Comparison of ENCODE assay signal across 7 cellular contexts in the genomic region with DNA sequence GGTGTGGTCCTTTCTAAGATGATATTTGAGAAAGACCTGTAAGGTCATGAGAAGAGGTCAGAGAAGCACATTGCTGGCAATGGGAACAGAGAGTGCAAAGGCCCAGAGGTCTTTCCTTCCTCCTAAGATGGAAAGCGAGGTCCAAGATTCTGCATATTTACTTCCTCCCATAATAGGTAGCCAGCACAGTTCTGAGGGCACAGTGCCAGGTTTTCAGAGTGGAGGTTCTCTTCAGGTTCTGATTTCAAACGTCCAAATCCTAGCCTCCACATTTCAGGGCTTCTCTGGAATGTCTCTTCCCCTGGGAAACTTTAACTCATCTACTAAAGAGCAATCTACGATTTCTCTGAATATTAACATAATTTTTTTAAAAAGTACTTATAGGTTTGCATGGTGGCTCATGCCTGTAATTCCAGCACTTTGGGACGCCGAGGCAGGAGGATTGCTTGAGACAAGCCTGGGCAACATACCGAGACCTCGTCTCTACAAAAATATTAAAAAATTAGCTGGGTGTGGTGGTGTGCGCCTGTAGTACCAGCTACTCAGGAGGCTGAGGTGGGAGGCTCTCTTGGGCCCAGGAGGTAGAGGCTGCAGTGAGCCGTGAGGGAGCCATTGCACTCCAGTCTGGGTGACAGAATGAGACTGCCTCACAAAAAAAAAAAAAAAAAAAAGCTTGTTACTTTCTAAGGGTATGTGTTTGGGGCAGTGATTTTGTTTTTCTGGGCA. TPM values are rescaled to one million over a fixed set of nuclear protein-coding genes. Genes with fewer than 3 reads are reported as not detected.
DNase-seq lines count a peak whose midpoint lies in the region; ATAC-seq and TF ChIP-seq lines count a peak whose summit lies in the region.

No MANE protein-coding gene starts in this region.

- peak overlapping the region; percentile 69 for H2AFZ ChIP-seq in SU-DHL-6 (ENCODE audit: low read depth, low read length, severe bottlenecking)

- no peak overlapping the region for H3K9ac ChIP-seq in SU-DHL-6 (ENCODE audit: low read length)

- H3K4me2 ChIP-seq in SU-DHL-6 (ENCODE audit: low read depth, low read length, poor library complexity, severe bottlenecking): peak overlapping the region; percentile 95

- ATAC-seq in GM21717 (IDR thresholded peaks at IDR 0.05; ENCODE audit: unreplicated experiment): peak; percentile 8
- ATAC-seq in heart left ventricle: peak in 3 of 4 donors; percentile 23 to 31 (median 28)
- ATAC-seq in stimulated activated memory B cell treated with anti-CD40 and anti-IgM and Interleukin-4, amounts not matched to agents 10 μg/mL and 1 μg/mL and 100 μg/mL, for 72 hours: no peak
- no peak for ATAC-seq in HG03139 (IDR thresholded peaks at IDR 0.05; ENCODE audit: unreplicated experiment)

- H3K4me1 Mint-ChIP-seq in stimulated activated memory B cell treated with anti-CD40 and anti-IgM and Interleukin-4, amounts not matched to agents 10 μg/mL and 1 μg/mL and 100 μg/mL, for 72 hours: peaks cover 30% of the 10 kb centered on the region

- TF ChIP-seq CTCF in SU-DHL-6 (IDR thresholded peaks at IDR 0.05; ENCODE audit: insufficient read depth, low read length, poor library complexity, severe bottlenecking): no peak
- TF ChIP-seq CTCF in heart left ventricle (IDR thresholded peaks at IDR 0.05): no peak

- 89 to 94% (median 91%) methylated on average over 9 of the region's 9 CpGs for WGBS in heart left ventricle, 4 donors

- no peaks in the 10 kb centered on the region for H3K9me3 Mint-ChIP-seq in stimulated activated memory B cell treated with anti-CD40 and anti-IgM and Interleukin-4, amounts not matched to agents 10 μg/mL and 1 μg/mL and 100 μg/mL, for 72 hours

- no peaks in the 10 kb centered on the region for H3K9me3 ChIP-seq in SU-DHL-6 (ENCODE audit: insufficient read depth, low read length)
- H3K9me3 ChIP-seq in heart left ventricle: no peaks in the 10 kb centered on the region

- no peak overlapping the region for H3K4me3 ChIP-seq in SU-DHL-6 (ENCODE audit: insufficient read depth, low read length, poor library complexity, severe bottlenecking)
- H3K4me3 ChIP-seq in heart left ventricle: peak overlapping the region in 9 of 12 donors; percentile 62 to 93 (median 84)

- H3K9me2 ChIP-seq in SU-DHL-6 (replicated peaks; ENCODE audit: insufficient read depth, low read length): no peaks in the 10 kb centered on the region

- H3K36me3 ChIP-seq in SU-DHL-6 (ENCODE audit: low read length) (peaks cover 13% of the 10 kb centered on the region), heart left ventricle (peaks cover 0 to 24% (median 11%) of the 10 kb centered on the region in 9 donors)

- no peaks in the 10 kb centered on the region for H3F3A ChIP-seq in SU-DHL-6 (ENCODE audit: insufficient read depth)

- no peak for DNase-seq in heart left ventricle
- no peak for DNase-seq in NCI-H1048 (lab: John Stamatoyannopoulos, UW)
- no peak for DNase-seq in DMS153 treated with DMSO at 0.1 percent for 48 hours (lab: John Stamatoyannopoulos, UW; ENCODE audit: unreplicated experiment)

- intact Hi-C loops in heart left ventricle (cut with DNase I): loop anchor here in 1 of 10 donors (1.0 kb wide), 1 partner anchor 24 kb away; no protein-coding TSS in a partner anchor

- H4K20me1 ChIP-seq in SU-DHL-6 (ENCODE audit: low read depth, low read length): no peaks in the 10 kb centered on the region

- H3K27me3 Mint-ChIP-seq in stimulated activated memory B cell treated with anti-CD40 and anti-IgM and Interleukin-4, amounts not matched to agents 10 μg/mL and 1 μg/mL and 100 μg/mL, for 72 hours: no peaks in the 10 kb centered on the region

- peaks cover 0 to 33% (median 23%) of the 10 kb centered on the region in 12 donors for H3K4me1 ChIP-seq in heart left ventricle

- H3K27me3 ChIP-seq in SU-DHL-6 (ENCODE audit: low read length) (no peaks in the 10 kb centered on the region), heart left ventricle (no peaks in the 10 kb centered on the region)

- H3K36me3 Mint-ChIP-seq in stimulated activated memory B cell treated with anti-CD40 and anti-IgM and Interleukin-4, amounts not matched to agents 10 μg/mL and 1 μg/mL and 100 μg/mL, for 72 hours: peaks cover 14% of the 10 kb centered on the region

- H3K27ac Mint-ChIP-seq in stimulated activated memory B cell treated with anti-CD40 and anti-IgM and Interleukin-4, amounts not matched to agents 10 μg/mL and 1 μg/mL and 100 μg/mL, for 72 hours: peak overlapping the region; percentile 94

- H3K27ac ChIP-seq in SU-DHL-6 (ENCODE audit: low read depth, low read length) (no peak overlapping the region), heart left ventricle (peak overlapping the region in 8 of 12 donors; percentile 84 to 96 (median 90))

- H3K79me2 ChIP-seq in SU-DHL-6 (ENCODE audit: insufficient read depth, low read length): peaks cover 44% of the 10 kb centered on the region

- peak overlapping the region; percentile 90 for H3K4me3 Mint-ChIP-seq in stimulated activated memory B cell treated with anti-CD40 and anti-IgM and Interleukin-4, amounts not matched to agents 10 μg/mL and 1 μg/mL and 100 μg/mL, for 72 hours

- TF ChIP-seq POLR2A in heart left ventricle (IDR thresholded peaks at IDR 0.05): no peak

RNA-seq across cellular contexts. Expression of gene MRPL42, which starts 0.5 kb away (rescaled TPM):
- 10 to 100 TPM; 31.2 to 53.0 (median 46.7) TPM for total RNA-seq in heart left ventricle
- polyA plus RNA-seq in heart left ventricle: 10 to 100 TPM; 23.0 to 43.2 TPM

RNA-seq across cellular contexts. Expression of gene UBE2N, which starts 25.0 kb away (rescaled TPM):
- 100 to 1,000 TPM in 2 of 9 donors, 10 to 100 TPM in 7; 53.6 to 107 (median 88.1) TPM for total RNA-seq in heart left ventricle
- 10 to 100 TPM; 55.8 to 91.1 TPM for polyA plus RNA-seq in heart left ventricle

Comparison
In these comparisons a context has a peak if more than half of its experiments do, and no peak if none do; other contexts are left out.
1. ATAC-seq: peak in GM21717 (single experiment) and heart left ventricle (3 of 4); none in stimulated activated memory B cell treated with anti-CD40 and anti-IgM and Interleukin-4, amounts not matched to agents 10 μg/mL and 1 μg/mL and 100 μg/mL, for 72 hours (single experiment) and HG03139 (single experiment).